Comparison of ENCODE assay signal across 13 cellular contexts in genomic region chr10:5566606-5567005, GRCh38. TPM values are rescaled to one million over a fixed set of nuclear protein-coding genes. Genes with fewer than 3 reads are reported as not detected.
DNase-seq lines count a peak whose midpoint lies in the region; ATAC-seq and TF ChIP-seq lines count a peak whose summit lies in the region.
"Had no signal": no experiment of that assay in that cellular context is flagged by ENCODE, and none has a peak within 500 bp of the region (broad histone marks: within the 10 kb centered on the region; RNA-seq: fewer than 3 reads in every experiment).

No MANE protein-coding gene starts in this region.

- peaks cover 20% of the 10 kb centered on the region for H3K4me1 Mint-ChIP-seq in activated naive CD8-positive, alpha-beta T cell treated with anti-CD3 and anti-CD28 coated beads for 36 hours

- TF ChIP-seq CTCF in upper lobe of left lung (IDR thresholded peaks at IDR 0.05): no peak

- no peaks in the 10 kb centered on the region for H3K27me3 ChIP-seq in upper lobe of left lung
- H3K27me3 ChIP-seq: hepatocyte had no signal

- TF ChIP-seq POLR2A in upper lobe of left lung (IDR thresholded peaks at IDR 0.05): no peak

- H3K9me3 Mint-ChIP-seq in activated naive CD8-positive, alpha-beta T cell treated with anti-CD3 and anti-CD28 coated beads for 36 hours: no peaks in the 10 kb centered on the region

- DNase-seq in COLO668 (lab: John Stamatoyannopoulos, UW; ENCODE audit: unreplicated experiment): peak; percentile 20
- DNase-seq in OCI-M1 (lab: John Stamatoyannopoulos, UW): peak; percentile 42
- DNase-seq in activated naive CD8-positive, alpha-beta T cell treated with anti-CD3 and anti-CD28 coated beads for 36 hours: peak; percentile 47
- peak; percentile 31 for DNase-seq in sciatic nerve (ENCODE audit: low spot score)
- DNase-seq in cortex of kidney (lab: John Stamatoyannopoulos, UW): no peak
- no peak for DNase-seq in upper lobe of left lung
- DNase-seq in activated CD4-positive, CD25-positive, alpha-beta regulatory T cell treated with anti-CD3 and anti-CD28 coated beads, Interleukin-2, amount 50 U/mL, for 72 hours: no peak
- DNase-seq: C1 segment of cervical spinal cord, NCI-H2171 had no signal

- TF ChIP-seq EP300 in upper lobe of left lung (IDR thresholded peaks at IDR 0.05): no peak

- no peak overlapping the region for H3K27ac Mint-ChIP-seq in activated naive CD8-positive, alpha-beta T cell treated with anti-CD3 and anti-CD28 coated beads for 36 hours

- H3K9me3 ChIP-seq in upper lobe of left lung: no peaks in the 10 kb centered on the region

- no peaks in the 10 kb centered on the region for H3K27me3 Mint-ChIP-seq in activated naive CD8-positive, alpha-beta T cell treated with anti-CD3 and anti-CD28 coated beads for 36 hours

- WGBS in upper lobe of left lung, 2 donors: 82 to 95% methylated on average over 3 of the region's 3 CpGs

- no peak overlapping the region for H3K4me3 ChIP-seq in upper lobe of left lung
- H3K4me3 ChIP-seq: hepatocyte, SK-N-MC had no signal

- no peaks in the 10 kb centered on the region for H3K36me3 ChIP-seq in upper lobe of left lung

- intact Hi-C loops in sciatic nerve (cut with DNase I): no loop called here

- no peak overlapping the region for H3K4me3 Mint-ChIP-seq in activated naive CD8-positive, alpha-beta T cell treated with anti-CD3 and anti-CD28 coated beads for 36 hours

- H3K36me3 Mint-ChIP-seq in activated naive CD8-positive, alpha-beta T cell treated with anti-CD3 and anti-CD28 coated beads for 36 hours: no peaks in the 10 kb centered on the region

- no peak overlapping the region for H3K27ac ChIP-seq in upper lobe of left lung
- H3K27ac ChIP-seq: hepatocyte, SK-N-MC had no signal

- no peak for ATAC-seq in sciatic nerve
- no peak for ATAC-seq in HG03039 (IDR thresholded peaks at IDR 0.05; ENCODE audit: unreplicated experiment)
- no peak for ATAC-seq in upper lobe of left lung (ENCODE audit: low FRiP score in 2 of 2)

- peaks cover 0 to 11% (median 6%) of the 10 kb centered on the region in 4 donors for H3K4me1 ChIP-seq in upper lobe of left lung

RNA-seq across cellular contexts. Expression of gene CALML3, which starts 41.8 kb away (rescaled TPM):
- total RNA-seq in activated naive CD8-positive, alpha-beta T cell treated with anti-CD3 and anti-CD28 coated beads for 36 hours: not detected
- total RNA-seq in sciatic nerve: not detected
- not detected for total RNA-seq in upper lobe of left lung
- total RNA-seq: hepatocyte, mononuclear cell had no signal

Comparison
In these comparisons a context has a peak if more than half of its experiments do, and no peak if none do; other contexts are left out.
1. DNase-seq: peak in COLO668 (single experiment), OCI-M1 (single experiment), activated naive CD8-positive, alpha-beta T cell treated with anti-CD3 and anti-CD28 coated beads for 36 hours (single experiment) and sciatic nerve (single experiment); none in cortex of kidney (single experiment), upper lobe of left lung (0 of 2) and activated CD4-positive, CD25-positive, alpha-beta regulatory T cell treated with anti-CD3 and anti-CD28 coated beads, Interleukin-2, amount 50 U/mL, for 72 hours (single experiment).